ENCODE assay signal across 1 cellular context in genomic region chr4:11424896-11425295, GRCh38.
TF ChIP-seq lines count a peak whose summit lies in the region.

No MANE protein-coding gene starts in this region.

TF ChIP-seq in HCT116, 20 proteins besides CTCF, POLR2A, EP300 and RAD21 (continued from another document):
- TF ChIP-seq, protein P1, sequence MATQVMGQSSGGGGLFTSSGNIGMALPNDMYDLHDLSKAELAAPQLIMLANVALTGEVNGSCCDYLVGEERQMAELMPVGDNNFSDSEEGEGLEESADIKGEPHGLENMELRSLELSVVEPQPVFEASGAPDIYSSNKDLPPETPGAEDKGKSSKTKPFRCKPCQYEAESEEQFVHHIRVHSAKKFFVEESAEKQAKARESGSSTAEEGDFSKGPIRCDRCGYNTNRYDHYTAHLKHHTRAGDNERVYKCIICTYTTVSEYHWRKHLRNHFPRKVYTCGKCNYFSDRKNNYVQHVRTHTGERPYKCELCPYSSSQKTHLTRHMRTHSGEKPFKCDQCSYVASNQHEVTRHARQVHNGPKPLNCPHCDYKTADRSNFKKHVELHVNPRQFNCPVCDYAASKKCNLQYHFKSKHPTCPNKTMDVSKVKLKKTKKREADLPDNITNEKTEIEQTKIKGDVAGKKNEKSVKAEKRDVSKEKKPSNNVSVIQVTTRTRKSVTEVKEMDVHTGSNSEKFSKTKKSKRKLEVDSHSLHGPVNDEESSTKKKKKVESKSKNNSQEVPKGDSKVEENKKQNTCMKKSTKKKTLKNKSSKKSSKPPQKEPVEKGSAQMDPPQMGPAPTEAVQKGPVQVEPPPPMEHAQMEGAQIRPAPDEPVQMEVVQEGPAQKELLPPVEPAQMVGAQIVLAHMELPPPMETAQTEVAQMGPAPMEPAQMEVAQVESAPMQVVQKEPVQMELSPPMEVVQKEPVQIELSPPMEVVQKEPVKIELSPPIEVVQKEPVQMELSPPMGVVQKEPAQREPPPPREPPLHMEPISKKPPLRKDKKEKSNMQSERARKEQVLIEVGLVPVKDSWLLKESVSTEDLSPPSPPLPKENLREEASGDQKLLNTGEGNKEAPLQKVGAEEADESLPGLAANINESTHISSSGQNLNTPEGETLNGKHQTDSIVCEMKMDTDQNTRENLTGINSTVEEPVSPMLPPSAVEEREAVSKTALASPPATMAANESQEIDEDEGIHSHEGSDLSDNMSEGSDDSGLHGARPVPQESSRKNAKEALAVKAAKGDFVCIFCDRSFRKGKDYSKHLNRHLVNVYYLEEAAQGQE (IDR thresholded peaks at IDR 0.05; ENCODE audit: low read depth): no peak
- no peak for TF ChIP-seq CEBPB (IDR thresholded peaks at IDR 0.05; ENCODE audit: low read depth)
